Comparison of ENCODE assay signal across 1 cellular context in genomic region chr21:29221259-29221744, GRCh38.
TF ChIP-seq lines count a peak whose summit lies in the region.

No MANE protein-coding gene starts in this region.

TF ChIP-seq in HEK293, 187 proteins besides CTCF, POLR2A, EP300 and RAD21 (continued from another document and continues in another):
- TF ChIP-seq PRDM2 (tag by site-specific recombination; IDR thresholded peaks at IDR 0.05; ENCODE audit: borderline replicate concordance) (no peak), ZNF184 (tag by site-specific recombination; IDR thresholded peaks at IDR 0.05) (peak; percentile 62), ZNF423 (tag by site-specific recombination; IDR thresholded peaks at IDR 0.05) (no peak), ZNF571 (tag by site-specific recombination; IDR thresholded peaks at IDR 0.05) (no peak), ZNF501 (tag by site-specific recombination; IDR thresholded peaks at IDR 0.05) (no peak), ZBTB44 (tag by site-specific recombination; IDR thresholded peaks at IDR 0.05) (peak; percentile 76), KLF10 (tag by site-specific recombination; IDR thresholded peaks at IDR 0.05) (peak; percentile 69; the same call in 1 of the 2 replicates), GLI2 (tag by site-specific recombination; IDR thresholded peaks at IDR 0.05; ENCODE audit: borderline replicate concordance, low read depth) (peak; percentile 68), ZSCAN5A (tag by site-specific recombination; IDR thresholded peaks at IDR 0.05) (no peak), HIC1 (tag by site-specific recombination; IDR thresholded peaks at IDR 0.05) (no peak), ZNF692 (tag by site-specific recombination; IDR thresholded peaks at IDR 0.05) (peak; percentile 88), ZNF26 (tag by site-specific recombination; IDR thresholded peaks at IDR 0.05) (no peak), ZNF140 (tag by site-specific recombination; IDR thresholded peaks at IDR 0.05) (no peak), SP3 (tag by site-specific recombination; IDR thresholded peaks at IDR 0.05) (peak; percentile 43; the same call in 1 of the 2 replicates), ZNF10 (tag by site-specific recombination; IDR thresholded peaks at IDR 0.05) (no peak), ZNF660 (tag by site-specific recombination; IDR thresholded peaks at IDR 0.05) (0 out of 2 replicates have a peak, but pooled peaks have one; percentile 3), ZNF639 (tag by site-specific recombination; IDR thresholded peaks at IDR 0.05) (peak; percentile 74), TRIM28 (IDR thresholded peaks at IDR 0.05; ENCODE audit: borderline replicate concordance, low read length) (no peak), OSR2 (tag by site-specific recombination; IDR thresholded peaks at IDR 0.05) (peak; percentile 42; the same call in 1 of the 2 replicates), KLF9 (tag by site-specific recombination; IDR thresholded peaks at IDR 0.05; ENCODE audit: low read depth) (no peak), ZBTB17 (tag by site-specific recombination; IDR thresholded peaks at IDR 0.05) (peak; percentile 84), ZNF248 (tag by site-specific recombination; IDR thresholded peaks at IDR 0.05) (no peak), FEZF1 (tag by site-specific recombination; IDR thresholded peaks at IDR 0.05) (peak; percentile 64), TSHZ1 (tag by site-specific recombination; IDR thresholded peaks at IDR 0.05; ENCODE audit: borderline replicate concordance) (peak; percentile 66; the same call in 1 of the 2 replicates), ATF2 (tag by site-specific recombination; IDR thresholded peaks at IDR 0.05; ENCODE audit: low read depth) (no peak), ZXDB (tag by site-specific recombination; IDR thresholded peaks at IDR 0.05) (peak; percentile 91), ZNF585B (tag by site-specific recombination; IDR thresholded peaks at IDR 0.05) (no peak), ZNF24 (tag by site-specific recombination; IDR thresholded peaks at IDR 0.05) (peak; percentile 66; the same call in 1 of the 2 replicates)
